ENCODE assay signal across 39 cellular contexts in the genomic region with DNA sequence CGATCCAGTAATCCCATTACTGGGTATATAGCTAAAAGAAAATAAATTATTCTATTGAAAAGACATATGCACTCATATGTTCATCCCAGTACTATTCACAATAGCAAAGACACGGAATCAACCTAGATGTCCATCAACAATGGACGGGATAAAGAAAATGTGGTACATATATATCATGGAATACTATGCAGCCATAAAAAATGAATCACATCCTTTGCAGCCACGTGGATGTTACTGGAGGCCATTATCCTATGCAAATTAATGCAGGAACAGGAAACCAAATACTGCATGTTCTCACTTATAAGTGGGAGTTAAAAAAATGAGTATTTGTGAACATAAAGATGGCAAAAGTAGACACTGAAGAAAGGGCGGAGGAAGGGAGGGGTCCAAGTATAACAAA. TPM values are rescaled to one million over a fixed set of nuclear protein-coding genes. Genes with fewer than 3 reads are reported as not detected.
"Had no signal": no experiment of that assay in that cellular context is flagged by ENCODE, and none has a peak within 500 bp of the region (broad histone marks: within the 10 kb centered on the region; RNA-seq: fewer than 3 reads in every experiment).

No MANE protein-coding gene starts in this region.

- H3K27me3 ChIP-seq: MG63 had no signal

- H3K36me3 ChIP-seq: MG63 had no signal

- H3K4me3 ChIP-seq: MG63 had no signal

- DNase-seq: Karpas-422, Kasumi-1, MG63, MM.1S, MV-4-11, NCI-H1048, NCI-H1092, NCI-H1092 treated with DMSO at 0.1 percent for 48 hours, NCI-H1105, NCI-H1105 treated with DMSO at 0.1 percent for 48 hours, NCI-H1417, NCI-H1417 treated with DMSO at 0.1 percent for 48 hours, NCI-H1436, NCI-H1436 treated with DMSO at 0.1 percent for 48 hours, NCI-H146, NCI-H1694, NCI-H1694 treated with DMSO at 0.1 percent for 48 hours, NCI-H187, NCI-H187 treated with DMSO at 0.1 percent for 48 hours, NCI-H1930, NCI-H2029, NCI-H2029 treated with DMSO at 0.1 percent for 48 hours, NCI-H2081, NCI-H2081 treated with DMSO at 0.1 percent for 48 hours, NCI-H2107, NCI-H2171, NCI-H2171 treated with DMSO at 0.1 percent for 48 hours, NCI-H2227 treated with DMSO at 0.1 percent for 48 hours, NCI-H226, NCI-H345, NCI-H446, NCI-H446 treated with DMSO at 0.1 percent for 48 hours, NCI-H510A, NCI-H510A treated with DMSO at 0.1 percent for 48 hours, NCI-H524, NCI-H524 treated with DMSO at 0.1 percent for 48 hours had no signal

RNA-seq across cellular contexts. Expression of gene IRGM, which starts 16.6 kb away (rescaled TPM):
- total RNA-seq: M059J, MCF 10A, NCI-H460 had no signal
